ENCODE assay signal across 4 cellular contexts in the genomic region with DNA sequence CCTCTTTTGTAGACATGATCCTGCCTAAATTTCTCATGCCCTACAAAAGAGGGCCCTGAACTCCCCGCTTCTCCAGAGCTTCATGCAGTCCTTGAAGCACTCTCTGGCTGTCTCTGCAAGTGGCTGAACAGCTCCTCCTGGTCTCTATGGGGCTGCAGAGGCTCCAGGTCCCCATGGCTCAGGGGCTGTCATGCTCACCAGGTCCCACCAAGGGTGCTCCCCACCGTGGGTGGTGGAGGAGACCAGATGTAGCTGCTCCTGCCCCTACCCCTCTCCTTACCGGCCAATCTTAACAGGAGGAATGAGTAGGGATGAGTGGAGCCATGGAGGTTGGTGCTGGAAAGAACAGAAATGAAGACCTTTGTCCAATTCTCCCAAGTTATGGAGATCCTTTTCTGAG. TPM values are rescaled to one million over a fixed set of nuclear protein-coding genes. Genes with fewer than 3 reads are reported as not detected.
"Had no signal": no experiment of that assay in that cellular context is flagged by ENCODE, and none has a peak within 500 bp of the region (broad histone marks: within the 10 kb centered on the region; RNA-seq: fewer than 3 reads in every experiment).

No MANE protein-coding gene starts in this region.

RNA-seq across cellular contexts. Expression of gene RAET1G, which starts 10.2 kb away (rescaled TPM):
- total RNA-seq: OCI-LY7, SK-MEL-5 had no signal
- polyA plus RNA-seq: IgD-negative memory B cell had no signal

RNA-seq across cellular contexts. Expression of gene RAET1E, which starts 14.8 kb away (rescaled TPM):
- total RNA-seq: OCI-LY7, SK-MEL-5 had no signal
- polyA plus RNA-seq: IgD-negative memory B cell had no signal

RNA-seq across cellular contexts. Expression of gene ULBP1, which starts 51.1 kb away (rescaled TPM):
- total RNA-seq: MCF 10A, SK-MEL-5 had no signal
- polyA plus RNA-seq: IgD-negative memory B cell had no signal
